In the genomic region with DNA sequence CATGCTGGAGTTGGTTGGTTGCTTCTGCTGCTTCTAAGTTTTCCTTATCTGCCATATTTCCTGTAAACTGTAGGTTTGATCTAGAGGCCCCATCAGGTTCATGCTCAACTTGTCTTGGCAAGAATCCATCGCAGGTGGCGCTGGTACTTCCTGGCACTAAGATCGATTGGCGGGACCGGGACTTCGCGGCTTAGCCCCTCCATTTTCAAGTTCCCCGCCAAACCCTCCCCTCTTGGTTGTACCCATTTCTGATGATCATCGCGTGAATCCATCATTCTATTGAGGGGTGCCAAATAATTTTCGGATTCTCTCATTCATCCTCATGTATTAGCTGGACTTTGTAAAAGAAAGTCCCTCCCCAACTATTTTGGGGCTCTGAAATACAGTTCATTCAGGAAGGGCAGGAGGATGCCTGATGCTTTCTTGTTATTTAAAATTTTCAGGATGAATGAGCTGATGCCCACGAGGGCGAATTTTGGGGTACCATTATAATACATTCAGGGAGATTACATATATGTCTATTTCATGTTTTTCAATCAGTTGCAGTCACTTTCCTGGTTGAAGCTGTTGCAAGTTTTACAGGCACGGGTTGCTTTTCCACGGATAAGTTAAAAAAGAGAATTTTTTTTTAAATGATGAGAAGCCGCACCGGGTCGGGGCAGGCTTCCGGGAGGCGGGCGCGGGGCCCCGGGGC, we compare ENCODE assay signal across 8 cellular contexts. TPM values are rescaled to one million over a fixed set of nuclear protein-coding genes. Genes with fewer than 3 reads are reported as not detected.
DNase-seq lines count a peak whose midpoint lies in the region; ATAC-seq, FAIRE-seq and TF ChIP-seq lines count a peak whose summit lies in the region.

No MANE protein-coding gene starts in this region.

- no peak for TF ChIP-seq EP300 in gastroesophageal sphincter (IDR thresholded peaks at IDR 0.05)

- H3K27ac Mint-ChIP-seq in CD8-positive, alpha-beta memory T cell, result peak overlapping the region; percentile 12 to 94 (median 77)
- H3K27ac Mint-ChIP-seq in activated T-helper 1 cell treated with anti-CD3 and anti-CD28 coated beads, Interleukin-12 subunit alpha, Interleukin-12 subunit beta, Interleukin-2, Interleukin-4 antibody, amounts not matched to agents 30 ng/mL and 10 ng/mL and 1 ng/mL, durations not matched to agents 14 hours and 24 hours and 36 hours, result peak overlapping the region; percentile 83

- TF ChIP-seq POLR2A in gastroesophageal sphincter (IDR thresholded peaks at IDR 0.05), result no peak

- POLR2A ChIA-PET in CD8-positive, alpha-beta memory T cell (lab: Charles Lee), result interaction anchor here (0.7 to 1.6 kb wide), 3 partner anchors 72 to 79 kb away, joined by 3 to 7 read pairs (median 4); a partner anchor contains a TSS

- CTCF ChIA-PET in CD8-positive, alpha-beta memory T cell (lab: Charles Lee), result no interaction called here

- no peak for FAIRE-seq in urothelium cell line (lab: Jason Lieb, UNC)

- H3K4me3 ChIP-seq in CD8-positive, alpha-beta memory T cell (ENCODE audit: low read length), result peak overlapping the region; percentile 63
- H3K4me3 ChIP-seq in gastroesophageal sphincter, result peak overlapping the region; percentile 32 to 77
- peak overlapping the region; percentile 72 for H3K4me3 ChIP-seq in psoas muscle

- TF ChIP-seq CTCF in gastroesophageal sphincter (IDR thresholded peaks at IDR 0.05) (no peak), psoas muscle (IDR thresholded peaks at IDR 0.05) (no peak)

- DNase-seq in CD8-positive, alpha-beta memory T cell, result peak; percentile 72 to 90 (median 80)
- peak; percentile 96 for DNase-seq in LoVo (ENCODE audit: low spot score)
- DNase-seq in RPMI8226, result peak; percentile 90
- DNase-seq in activated T-helper 1 cell treated with anti-CD3 and anti-CD28 coated beads, Interleukin-12 subunit alpha, Interleukin-12 subunit beta, Interleukin-2, Interleukin-4 antibody, amounts not matched to agents 30 ng/mL and 10 ng/mL and 1 ng/mL, durations not matched to agents 14 hours and 24 hours and 36 hours (ENCODE audit: low spot score), result peak; percentile 79
- DNase-seq in psoas muscle, result no peak
- DNase-seq in urothelium cell line (ENCODE audit: low spot score), result peak; percentile 84

- 0% methylated on average over 3 of the region's 23 CpGs for WGBS in gastroesophageal sphincter (ENCODE audit: low coverage in 1 of 2), 2 donors
- 1 to 2% (median 2%) methylated on average over 23 of the region's 23 CpGs for WGBS in psoas muscle, 3 donors

- H3K4me1 ChIP-seq in CD8-positive, alpha-beta memory T cell (ENCODE audit: insufficient read depth, low read length), result peaks cover 34% of the 10 kb centered on the region
- H3K4me1 ChIP-seq in gastroesophageal sphincter (peaks cover 0 to 37% (median 13%) of the 10 kb centered on the region in 3 donors), psoas muscle (peaks cover 18% of the 10 kb centered on the region)

- intact Hi-C loops in activated T-helper 1 cell treated with anti-CD3 and anti-CD28 coated beads, Interleukin-12 subunit alpha, Interleukin-12 subunit beta, Interleukin-2, Interleukin-4 antibody, amounts not matched to agents 30 ng/mL and 10 ng/mL and 1 ng/mL, durations not matched to agents 14 hours and 24 hours and 36 hours (cut with micrococcal nuclease), result loop anchor here (1.0 to 2.0 kb wide), 4 partner anchors 54 to 72 kb away; a partner anchor contains a TSS
- intact Hi-C loops in psoas muscle (cut with DNase I), result loop anchor here in 1 of 2 donors (5.0 kb wide), 1 partner anchor 54 kb away; no protein-coding TSS in a partner anchor

- H3K27ac ChIP-seq in CD8-positive, alpha-beta memory T cell (ENCODE audit: low read depth, low read length), result peak overlapping the region; percentile 21
- H3K27ac ChIP-seq in gastroesophageal sphincter (no peak overlapping the region), psoas muscle (no peak overlapping the region)

- H3K9me3 Mint-ChIP-seq in CD8-positive, alpha-beta memory T cell, result no peaks in the 10 kb centered on the region
- H3K9me3 Mint-ChIP-seq in activated T-helper 1 cell treated with anti-CD3 and anti-CD28 coated beads, Interleukin-12 subunit alpha, Interleukin-12 subunit beta, Interleukin-2, Interleukin-4 antibody, amounts not matched to agents 30 ng/mL and 10 ng/mL and 1 ng/mL, durations not matched to agents 14 hours and 24 hours and 36 hours, result no peaks in the 10 kb centered on the region

- peak overlapping the region; percentile 84 to 93 (median 88) for H3K4me3 Mint-ChIP-seq in CD8-positive, alpha-beta memory T cell
- peak overlapping the region; percentile 88 for H3K4me3 Mint-ChIP-seq in activated T-helper 1 cell treated with anti-CD3 and anti-CD28 coated beads, Interleukin-12 subunit alpha, Interleukin-12 subunit beta, Interleukin-2, Interleukin-4 antibody, amounts not matched to agents 30 ng/mL and 10 ng/mL and 1 ng/mL, durations not matched to agents 14 hours and 24 hours and 36 hours

- peaks cover 31 to 39% (median 34%) of the 10 kb centered on the region in 3 donors for H3K4me1 Mint-ChIP-seq in CD8-positive, alpha-beta memory T cell
- peaks cover 34% of the 10 kb centered on the region for H3K4me1 Mint-ChIP-seq in activated T-helper 1 cell treated with anti-CD3 and anti-CD28 coated beads, Interleukin-12 subunit alpha, Interleukin-12 subunit beta, Interleukin-2, Interleukin-4 antibody, amounts not matched to agents 30 ng/mL and 10 ng/mL and 1 ng/mL, durations not matched to agents 14 hours and 24 hours and 36 hours (ENCODE audit: low read depth)

- no peaks in the 10 kb centered on the region for H3K36me3 ChIP-seq in CD8-positive, alpha-beta memory T cell (ENCODE audit: insufficient read depth, low read length)
- H3K36me3 ChIP-seq in gastroesophageal sphincter (no peaks in the 10 kb centered on the region), psoas muscle (ENCODE audit: insufficient read depth in 1 of 2, low read depth in 1 of 2) (no peaks in the 10 kb centered on the region)

- ATAC-seq in GM21447 (IDR thresholded peaks at IDR 0.05; ENCODE audit: unreplicated experiment) (peak; percentile 44), gastroesophageal sphincter (no peak), psoas muscle (no peak)

- no peaks in the 10 kb centered on the region for H3K9me3 ChIP-seq in CD8-positive, alpha-beta memory T cell (ENCODE audit: low read length)
- no peaks in the 10 kb centered on the region for H3K9me3 ChIP-seq in gastroesophageal sphincter
- H3K9me3 ChIP-seq in psoas muscle, result no peaks in the 10 kb centered on the region

- no peaks in the 10 kb centered on the region for H3K27me3 ChIP-seq in CD8-positive, alpha-beta memory T cell (ENCODE audit: insufficient read depth, low read length, poor library complexity, severe bottlenecking)
- no peaks in the 10 kb centered on the region for H3K27me3 ChIP-seq in gastroesophageal sphincter
- H3K27me3 ChIP-seq in psoas muscle (ENCODE audit: insufficient read depth in 3 of 3, low read length in 2 of 3), result no peaks in the 10 kb centered on the region

- no peaks in the 10 kb centered on the region for H3K27me3 Mint-ChIP-seq in CD8-positive, alpha-beta memory T cell
- H3K27me3 Mint-ChIP-seq in activated T-helper 1 cell treated with anti-CD3 and anti-CD28 coated beads, Interleukin-12 subunit alpha, Interleukin-12 subunit beta, Interleukin-2, Interleukin-4 antibody, amounts not matched to agents 30 ng/mL and 10 ng/mL and 1 ng/mL, durations not matched to agents 14 hours and 24 hours and 36 hours (ENCODE audit: insufficient read depth), result peaks cover 2% of the 10 kb centered on the region

- H3K36me3 Mint-ChIP-seq in CD8-positive, alpha-beta memory T cell, result peaks cover 0 to 11% (median 1%) of the 10 kb centered on the region in 3 donors
- peaks cover 2% of the 10 kb centered on the region for H3K36me3 Mint-ChIP-seq in activated T-helper 1 cell treated with anti-CD3 and anti-CD28 coated beads, Interleukin-12 subunit alpha, Interleukin-12 subunit beta, Interleukin-2, Interleukin-4 antibody, amounts not matched to agents 30 ng/mL and 10 ng/mL and 1 ng/mL, durations not matched to agents 14 hours and 24 hours and 36 hours (ENCODE audit: low read depth)

RNA-seq across cellular contexts. Expression of a gene that starts 0.4 kb away (rescaled TPM):
- 10 to 100 TPM; 35.6 to 36.5 TPM for total RNA-seq in CD8-positive, alpha-beta memory T cell
- 4.0 TPM for polyA plus RNA-seq in CD8-positive, alpha-beta memory T cell
- total RNA-seq in activated T-helper 1 cell treated with anti-CD3 and anti-CD28 coated beads, Interleukin-12 subunit alpha, Interleukin-12 subunit beta, Interleukin-2, Interleukin-4 antibody, amounts not matched to agents 30 ng/mL and 10 ng/mL and 1 ng/mL, durations not matched to agents 14 hours and 24 hours and 36 hours, result 35.0 and 35.2 TPM in 2 replicates
- total RNA-seq in gastroesophageal sphincter, result 1 to 10 TPM; 1.9 to 3.1 (median 2.5) TPM
- total RNA-seq in psoas muscle, result 1 to 10 TPM; 1.1 to 2.8 (median 1.4) TPM
- 1 to 10 TPM in 2 of 3 donors, under 1 TPM in 1; 0.72 to 2.8 (median 2.3) TPM for polyA plus RNA-seq in psoas muscle

RNA-seq across cellular contexts. Expression of a gene that starts 4.1 kb away (rescaled TPM):
- 10 to 100 TPM; 47.2 to 48.8 TPM for total RNA-seq in CD8-positive, alpha-beta memory T cell
- 6.5 TPM for polyA plus RNA-seq in CD8-positive, alpha-beta memory T cell
- 47.5 and 50.2 TPM in 2 replicates for total RNA-seq in activated T-helper 1 cell treated with anti-CD3 and anti-CD28 coated beads, Interleukin-12 subunit alpha, Interleukin-12 subunit beta, Interleukin-2, Interleukin-4 antibody, amounts not matched to agents 30 ng/mL and 10 ng/mL and 1 ng/mL, durations not matched to agents 14 hours and 24 hours and 36 hours
- total RNA-seq in gastroesophageal sphincter (10 to 100 TPM in 2 of 4 donors, 1 to 10 TPM in 2; 8.4 to 14.6 (median 12.2) TPM), psoas muscle (10 to 100 TPM; 15.0 to 29.4 (median 26.8) TPM)
- polyA plus RNA-seq in psoas muscle, result 10 to 100 TPM; 21.6 to 49.7 (median 29.4) TPM

Comparison
In these comparisons a context has a peak if more than half of its experiments do, and no peak if none do; other contexts are left out.
1. DNase-seq: peak in CD8-positive, alpha-beta memory T cell (5 of 5), LoVo (single experiment), RPMI8226 (single experiment), activated T-helper 1 cell treated with anti-CD3 and anti-CD28 coated beads, Interleukin-12 subunit alpha, Interleukin-12 subunit beta, Interleukin-2, Interleukin-4 antibody, amounts not matched to agents 30 ng/mL and 10 ng/mL and 1 ng/mL, durations not matched to agents 14 hours and 24 hours and 36 hours (single experiment) and urothelium cell line (single experiment); none in psoas muscle (0 of 2).
2. Peak in every context shown above with its lines, with median percentiles within 50 percentile points of each other: H3K4me3 ChIP-seq.